Comparison of ENCODE assay signal across 1 cellular context in genomic region chr21:42969193-42969600, GRCh38.
TF ChIP-seq lines count a peak whose summit lies in the region.

No MANE protein-coding gene starts in this region.

TF ChIP-seq in K562, 482 proteins besides CTCF, POLR2A, EP300 and RAD21 (continued from another document and continues in another):
- peak; percentile 50; the same call in 1 of the 2 replicates for TF ChIP-seq ARID3B (CRISPR knock-in tag; IDR thresholded peaks at IDR 0.05; ENCODE audit: borderline replicate concordance)
- TF ChIP-seq ATF3 (IDR thresholded peaks at IDR 0.05) = no peak
- TF ChIP-seq ATF3 (CRISPR knock-in tag; conservative IDR thresholded peaks at IDR 0.05) = no peak
- no peak for TF ChIP-seq ZSCAN32 (CRISPR knock-in tag; IDR thresholded peaks at IDR 0.05)
- no peak for TF ChIP-seq BDP1 (IDR thresholded peaks at IDR 0.05; ENCODE audit: insufficient read depth, insufficient read length)
- no peak for TF ChIP-seq HNRNPH1 (optimal IDR thresholded peaks at IDR 0.05; ENCODE audit: low read depth, low read length)
- no peak for TF ChIP-seq ZNF740 (CRISPR knock-in tag; IDR thresholded peaks at IDR 0.05)
- TF ChIP-seq ZNF740 (tag; IDR thresholded peaks at IDR 0.05) = peak in 1 of 2 experiments; percentile 61; a peak in 1 of 4 replicates
- TF ChIP-seq ZKSCAN1 (IDR thresholded peaks at IDR 0.05; ENCODE audit: low read depth, low read length) = no peak
- no peak for TF ChIP-seq THRA (IDR thresholded peaks at IDR 0.05)
- TF ChIP-seq CSDE1 (IDR thresholded peaks at IDR 0.05) = no peak
- no peak for TF ChIP-seq PML (IDR thresholded peaks at IDR 0.05; ENCODE audit: low read length)
- TF ChIP-seq ZBTB33 (CRISPR knock-in tag; IDR thresholded peaks at IDR 0.05) = no peak
- no peak for TF ChIP-seq RFX7 (CRISPR knock-in tag; IDR thresholded peaks at IDR 0.05)
- peak; percentile 86 for TF ChIP-seq DMBX1 (CRISPR knock-in tag; IDR thresholded peaks at IDR 0.05; ENCODE audit: borderline replicate concordance)
- 0 out of 6 replicates have a peak, but pooled peaks of 1 of the 3 experiments have one; percentile 40 for TF ChIP-seq ZBTB11 (CRISPR knock-in tag; IDR thresholded peaks at IDR 0.05)
- TF ChIP-seq MTF1 (CRISPR knock-in tag; IDR thresholded peaks at IDR 0.05; ENCODE audit: borderline replicate concordance) = peak; percentile 41; the same call in 1 of the 2 replicates
- TF ChIP-seq TEAD4 (IDR thresholded peaks at IDR 0.05; ENCODE audit: low read length) = peak; percentile 57
- TF ChIP-seq TEAD4 (CRISPR knock-in tag; IDR thresholded peaks at IDR 0.05; ENCODE audit: borderline replicate concordance) = no peak
- peak; percentile 63; the same call in 1 of the 2 replicates for TF ChIP-seq ZBTB9 (CRISPR knock-in tag; IDR thresholded peaks at IDR 0.05)
- TF ChIP-seq ZBTB17 (CRISPR knock-in tag; IDR thresholded peaks at IDR 0.05) = no peak
- no peak for TF ChIP-seq ILK (tag; IDR thresholded peaks at IDR 0.05; ENCODE audit: borderline replicate concordance, low read depth)
- TF ChIP-seq IFI16 (CRISPR knock-in tag; IDR thresholded peaks at IDR 0.05) = 0 out of 2 replicates have a peak, but pooled peaks have one; percentile 47
- TF ChIP-seq RAD51 (IDR thresholded peaks at IDR 0.05; ENCODE audit: borderline replicate concordance, low read depth) = no peak
- TF ChIP-seq ETV6 (IDR thresholded peaks at IDR 0.05; ENCODE audit: borderline replicate concordance in 1 of 2, low read depth in 2 of 2, low read length in 1 of 2) = no peak
- no peak for TF ChIP-seq ETV6 (CRISPR knock-in tag; IDR thresholded peaks at IDR 0.05; ENCODE audit: borderline replicate concordance)
- TF ChIP-seq ZNF140 (CRISPR knock-in tag; IDR thresholded peaks at IDR 0.05) = no peak
- peak; percentile 37 to 83; a peak in 2 of 4 replicates for TF ChIP-seq TEAD1 (CRISPR knock-in tag; IDR thresholded peaks at IDR 0.05)
- TF ChIP-seq NR4A1 (CRISPR knock-in tag; IDR thresholded peaks at IDR 0.05) = no peak
- peak; percentile 93 for TF ChIP-seq NR4A1 (tag; IDR thresholded peaks at IDR 0.05)
- no peak for TF ChIP-seq POLR2H (tag; IDR thresholded peaks at IDR 0.05; ENCODE audit: low read depth)
- no peak for TF ChIP-seq ZNF408 (CRISPR knock-in tag; IDR thresholded peaks at IDR 0.05; ENCODE audit: low read depth)
- TF ChIP-seq ELF4 (CRISPR knock-in tag; IDR thresholded peaks at IDR 0.05) = peak; percentile 43; the same call in 1 of the 2 replicates
- TF ChIP-seq NR2C2 (CRISPR knock-in tag; IDR thresholded peaks at IDR 0.05) = no peak
- no peak for TF ChIP-seq NR2C2 (tag; IDR thresholded peaks at IDR 0.05)
- no peak for TF ChIP-seq MXD1 (CRISPR knock-in tag; IDR thresholded peaks at IDR 0.05; ENCODE audit: borderline replicate concordance, poor library complexity, severe bottlenecking)
- TF ChIP-seq ARID4B (CRISPR knock-in tag; IDR thresholded peaks at IDR 0.05) = no peak
- peak; percentile 86 for TF ChIP-seq CREB3 (tag; conservative IDR thresholded peaks at IDR 0.05; ENCODE audit: low read depth)
- TF ChIP-seq EGR1 (conservative IDR thresholded peaks at IDR 0.05) = no peak
- TF ChIP-seq RHOXF2B (CRISPR knock-in tag; conservative IDR thresholded peaks at IDR 0.05) = no peak
- no peak for TF ChIP-seq BCL6 (CRISPR knock-in tag; IDR thresholded peaks at IDR 0.05)
- peak; percentile 67; the same call in 1 of the 2 replicates for TF ChIP-seq DPF2 (IDR thresholded peaks at IDR 0.05)
- TF ChIP-seq CHD1 (IDR thresholded peaks at IDR 0.05; ENCODE audit: low read length) = no peak
- TF ChIP-seq HDAC6 (IDR thresholded peaks at IDR 0.05; ENCODE audit: low read depth, low read length) = no peak
- no peak for TF ChIP-seq HBP1 (CRISPR knock-in tag; IDR thresholded peaks at IDR 0.05)
- TF ChIP-seq SIRT6 (IDR thresholded peaks at IDR 0.05; ENCODE audit: low read depth, low read length) = no peak
- no peak for TF ChIP-seq CHD4 (IDR thresholded peaks at IDR 0.05; ENCODE audit: insufficient read depth, insufficient replicate concordance, low read depth, low read length, poor library complexity, severe bottlenecking)
